16 cellular contexts compared by ENCODE assay signal in genomic region chr12:58302487-58303011, GRCh38.
DNase-seq lines count a peak whose midpoint lies in the region; FAIRE-seq and TF ChIP-seq lines count a peak whose summit lies in the region.
"Had no signal": no experiment of that assay in that cellular context is flagged by ENCODE, and none has a peak within 500 bp of the region (broad histone marks: within the 10 kb centered on the region; RNA-seq: fewer than 3 reads in every experiment).

No MANE protein-coding gene starts in this region.

- no peak overlapping the region for H3K4me3 ChIP-seq in H1 (ENCODE audit: extremely low read depth in 1 of 4, insufficient read depth in 2 of 4, low read depth in 3 of 4, low read length in 4 of 4)
- H3K4me3 ChIP-seq: esophagus muscularis mucosa, GM23248, K562 had no signal

- no peak overlapping the region for H3K27ac ChIP-seq in H1 (ENCODE audit: low read depth, low read length)
- H3K27ac ChIP-seq: esophagus muscularis mucosa, GM23248 had no signal

- no peak overlapping the region for H4K5ac ChIP-seq in H1 (ENCODE audit: insufficient read length, low read depth, low read length)

- H3K9me3 ChIP-seq in H1 (ENCODE audit: insufficient read depth in 2 of 2, low read depth in 1 of 2, low read length in 1 of 2), result 0 out of 4 replicates have a peak, but pooled peaks cover 0 to 3% of the 10 kb centered on the region in 2 experiments
- H3K9me3 ChIP-seq: SK-N-SH had no signal

- H3K79me1 ChIP-seq in H1 (ENCODE audit: low read depth, low read length), result no peaks in the 10 kb centered on the region

- CTCF ChIA-PET in H1 (lab: Charles Lee; ENCODE audit: partially characterized antibody), result no interaction called here

- H3K4me2 ChIP-seq in H1 (ENCODE audit: insufficient read depth in 1 of 2, low read depth in 2 of 2, low read length in 2 of 2), result no peak overlapping the region
- H3K4me2 ChIP-seq: SK-N-SH had no signal

- no peak overlapping the region for H3K4ac ChIP-seq in H1 (replicated peaks; ENCODE audit: insufficient read length, low read depth, low read length)

- peaks cover 7% of the 10 kb centered on the region for H3K9me3 Mint-ChIP-seq in type B pancreatic cell
- H3K9me3 Mint-ChIP-seq: activated T-cell treated with anti-CD3 and anti-CD28 coated beads, Interleukin-2, amount 50 U/mL, for 72 hours had no signal

- H2BK5ac ChIP-seq in H1 (ENCODE audit: low read depth, low read length), result no peak overlapping the region

- no peak overlapping the region for H2BK20ac ChIP-seq in H1 (ENCODE audit: low read length)

- no peak overlapping the region for H3K4me3 Mint-ChIP-seq in type B pancreatic cell
- H3K4me3 Mint-ChIP-seq: activated T-cell treated with anti-CD3 and anti-CD28 coated beads, Interleukin-2, amount 50 U/mL, for 72 hours had no signal

- no peak overlapping the region for H2BK15ac ChIP-seq in H1 (ENCODE audit: low read length)

- no peak for TF ChIP-seq EP300 in H1 (IDR thresholded peaks at IDR 0.05; ENCODE audit: borderline replicate concordance in 1 of 2, low read depth in 2 of 2, low read length in 2 of 2)

- H2AFZ ChIP-seq in H1 (ENCODE audit: low read length), result no peak overlapping the region
- H2AFZ ChIP-seq: GM23248 had no signal

- no peaks in the 10 kb centered on the region for H3K36me3 ChIP-seq in H1 (ENCODE audit: control insufficient read depth in 2 of 4, insufficient read depth in 4 of 4, low read length in 3 of 4)
- H3K36me3 ChIP-seq: esophagus muscularis mucosa had no signal

- H3K23ac ChIP-seq in H1 (ENCODE audit: insufficient read length), result no peak overlapping the region

- no peak overlapping the region for H4K91ac ChIP-seq in H1 (replicated peaks; ENCODE audit: insufficient read length, low read length)

- 100% methylated on average over 1 of the region's 1 CpG; no CpG with 5 or more reads in 1 of the 2 experiments for WGBS in H1 (ENCODE audit: extremely low coverage in 1 of 2, insufficient coverage in 1 of 2, insufficient read length in 1 of 2, insufficient replicate concordance in 2 of 2, low coverage in 1 of 2, low lambda C conversion rate in 2 of 2, missing lambda C conversion rate in 1 of 2), 2 experiments

- H2BK120ac ChIP-seq in H1 (replicated peaks; ENCODE audit: low read depth, low read length), result no peak overlapping the region

- no peak overlapping the region for H4K8ac ChIP-seq in H1 (ENCODE audit: extremely low read depth, insufficient read depth, low read length)

- H3K56ac ChIP-seq in H1 (replicated peaks; ENCODE audit: insufficient read length, low read depth, low read length), result no peak overlapping the region

- no peaks in the 10 kb centered on the region for H3K36me3 Mint-ChIP-seq in type B pancreatic cell

- DNase-seq in SIG-M5 treated with dmso at 0.1 percent for 504 hours (lab: John Stamatoyannopoulos, UW; ENCODE audit: unreplicated experiment), result peak; percentile 7
- no peak for DNase-seq in SIG-M5 (lab: John Stamatoyannopoulos, UW)
- DNase-seq in NCI-H82 (lab: John Stamatoyannopoulos, UW), result peak; percentile 75
- DNase-seq in H1 (ENCODE audit: low read depth in 1 of 2, low spot score in 2 of 2), result no peak
- no peak for DNase-seq in type B pancreatic cell (ENCODE audit: extremely low spot score, unreplicated experiment)
- DNase-seq in stimulated activated naive CD4-positive, alpha-beta T cell treated with Interleukin-2 at 50 U/mL for 16 hours (lab: John Stamatoyannopoulos, UW), result no peak
- DNase-seq in cortex of kidney (lab: John Stamatoyannopoulos, UW), result no peak
- DNase-seq in NCI-H526 (lab: John Stamatoyannopoulos, UW), result no peak
- DNase-seq: activated T-cell treated with anti-CD3 and anti-CD28 coated beads, Interleukin-2, amount 50 U/mL, for 72 hours; GM23248; NCI-H2227 treated with DMSO at 0.1 percent for 48 hours; right cardiac atrium; SK-N-SH had no signal

- no peak overlapping the region for H3K9ac ChIP-seq in H1 (replicated peaks in 1 of 4; ENCODE audit: extremely low read depth in 1 of 4, low read depth in 3 of 4, low read length in 3 of 4)
- H3K9ac ChIP-seq: GM23248, SK-N-SH had no signal

- TF ChIP-seq POLR2A in H1 (IDR thresholded peaks at IDR 0.05; ENCODE audit: control extremely low read depth in 1 of 2, low read depth in 2 of 2, low read length in 2 of 2), result no peak

- H3K79me2 ChIP-seq in H1 (ENCODE audit: control insufficient read depth in 1 of 2, insufficient read depth in 2 of 2, low read length in 2 of 2), result no peaks in the 10 kb centered on the region

- H2BK12ac ChIP-seq in H1 (ENCODE audit: low read depth, low read length), result no peak overlapping the region

- H3K18ac ChIP-seq in H1 (ENCODE audit: extremely low read depth, low read length), result no peak overlapping the region

- no peak for FAIRE-seq in H1 (lab: Jason Lieb, UNC)
- FAIRE-seq: GM12892, K562 had no signal

- peaks cover 10% of the 10 kb centered on the region for H3K4me1 Mint-ChIP-seq in type B pancreatic cell (ENCODE audit: unreplicated experiment)

- no peak overlapping the region for H2AK5ac ChIP-seq in H1 (ENCODE audit: low read depth, low read length)

- H3K4me1 ChIP-seq in H1 (replicated peaks in 1 of 4; ENCODE audit: control insufficient read depth in 3 of 4, insufficient read depth in 4 of 4, low read length in 3 of 4), result no peaks in the 10 kb centered on the region; a peak in 1 of 7 replicates
- H3K4me1 ChIP-seq: esophagus muscularis mucosa had no signal

- no peaks in the 10 kb centered on the region for H3K23me2 ChIP-seq in H1 (ENCODE audit: low read depth, low read length)

- TF ChIP-seq RAD21 in H1 (IDR thresholded peaks at IDR 0.05 in 1 of 2, conservative IDR thresholded peaks at IDR 0.05 in 1 of 2; ENCODE audit: low read depth in 2 of 2, low read length in 2 of 2), result peak; percentile 61 to 68

- no peaks in the 10 kb centered on the region for H3K27me3 ChIP-seq in H1 (replicated peaks in 1 of 4; ENCODE audit: control insufficient read depth in 3 of 4, extremely low read depth in 1 of 4, insufficient read depth in 3 of 4, low read length in 3 of 4)
- H3K27me3 ChIP-seq: esophagus muscularis mucosa had no signal

- no peaks in the 10 kb centered on the region for H3K27me3 Mint-ChIP-seq in type B pancreatic cell

- no peaks in the 10 kb centered on the region for H4K20me1 ChIP-seq in H1 (replicated peaks in 1 of 2; ENCODE audit: control insufficient read depth in 1 of 2, insufficient read depth in 2 of 2, low read length in 2 of 2)

- peak overlapping the region; percentile 35 for H3K27ac Mint-ChIP-seq in type B pancreatic cell
- H3K27ac Mint-ChIP-seq: activated T-cell treated with anti-CD3 and anti-CD28 coated beads, Interleukin-2, amount 50 U/mL, for 72 hours had no signal

- H3K14ac ChIP-seq in H1 (ENCODE audit: insufficient read length), result no peak overlapping the region

- POLR2A ChIA-PET in H1 (lab: Charles Lee; ENCODE audit: partially characterized antibody), result no interaction called here

- peak in 2 of 3 experiments; percentile 34 to 35; a peak in 2 of 4 replicates for TF ChIP-seq CTCF in H1 (IDR thresholded peaks at IDR 0.05; ENCODE audit: control extremely low read depth in 1 of 3, insufficient read depth in 1 of 3, low read depth in 1 of 3, low read length in 3 of 3)
- no peak for TF ChIP-seq CTCF in type B pancreatic cell (conservative IDR thresholded peaks at IDR 0.05)

TF ChIP-seq in H1, 55 proteins besides CTCF, POLR2A, EP300 and RAD21:
- no peak for TF ChIP-seq ZNF274 (IDR thresholded peaks at IDR 0.05; ENCODE audit: borderline replicate concordance, extremely low read depth, low read length)
- TF ChIP-seq CEBPB (IDR thresholded peaks at IDR 0.05; ENCODE audit: low read depth, low read length), result no peak
- TF ChIP-seq FOSL1 (IDR thresholded peaks at IDR 0.05; ENCODE audit: insufficient read depth, low read depth, low read length), result no peak
- TF ChIP-seq CREB1 (IDR thresholded peaks at IDR 0.05), result no peak
- TF ChIP-seq CTBP2 (IDR thresholded peaks at IDR 0.05; ENCODE audit: borderline replicate concordance, insufficient read depth, insufficient read length, low read length), result no peak
- no peak for TF ChIP-seq NRF1 (IDR thresholded peaks at IDR 0.05; ENCODE audit: low read depth, low read length)
- no peak for TF ChIP-seq BACH1 (IDR thresholded peaks at IDR 0.05; ENCODE audit: low read length)
- no peak for TF ChIP-seq RFX5 (IDR thresholded peaks at IDR 0.05; ENCODE audit: borderline replicate concordance, low read depth, low read length)
- TF ChIP-seq CHD1 (IDR thresholded peaks at IDR 0.05; ENCODE audit: low read depth, low read length), result no peak
- TF ChIP-seq SIRT6 (IDR thresholded peaks at IDR 0.05; ENCODE audit: low read length), result no peak
- TF ChIP-seq E2F6 (IDR thresholded peaks at IDR 0.05), result no peak
- no peak for TF ChIP-seq ASH2L (IDR thresholded peaks at IDR 0.05; ENCODE audit: low read length)
- TF ChIP-seq TBP (IDR thresholded peaks at IDR 0.05; ENCODE audit: low read depth, low read length), result no peak
- no peak for TF ChIP-seq CBX8 (IDR thresholded peaks at IDR 0.05; ENCODE audit: borderline replicate concordance, low read depth, low read length)
- no peak for TF ChIP-seq BRCA1 (IDR thresholded peaks at IDR 0.05; ENCODE audit: low read depth, low read length)
- no peak for TF ChIP-seq TAF7 (optimal IDR thresholded peaks at IDR 0.05; ENCODE audit: borderline replicate concordance, low read depth, low read length)
- no peak for TF ChIP-seq HDAC2 (IDR thresholded peaks at IDR 0.05; ENCODE audit: borderline replicate concordance in 1 of 2, low read depth in 2 of 2, low read length in 2 of 2)
- TF ChIP-seq RXRA (IDR thresholded peaks at IDR 0.05; ENCODE audit: insufficient read depth, low read depth, low read length), result no peak
- TF ChIP-seq RNF2 (IDR thresholded peaks at IDR 0.05; ENCODE audit: borderline replicate concordance, low read depth, low read length, missing control alignments, poor library complexity, severe bottlenecking), result no peak

Comparison
In these comparisons a context has a peak if more than half of its experiments do, and no peak if none do; other contexts are left out.
1. DNase-seq: peak in SIG-M5 treated with dmso at 0.1 percent for 504 hours (single experiment) and NCI-H82 (single experiment); none in SIG-M5 (single experiment), H1 (0 of 2), type B pancreatic cell (single experiment), stimulated activated naive CD4-positive, alpha-beta T cell treated with Interleukin-2 at 50 U/mL for 16 hours (single experiment), cortex of kidney (single experiment) and NCI-H526 (0 of 2).